1 cellular context compared by ENCODE assay signal in the genomic region with DNA sequence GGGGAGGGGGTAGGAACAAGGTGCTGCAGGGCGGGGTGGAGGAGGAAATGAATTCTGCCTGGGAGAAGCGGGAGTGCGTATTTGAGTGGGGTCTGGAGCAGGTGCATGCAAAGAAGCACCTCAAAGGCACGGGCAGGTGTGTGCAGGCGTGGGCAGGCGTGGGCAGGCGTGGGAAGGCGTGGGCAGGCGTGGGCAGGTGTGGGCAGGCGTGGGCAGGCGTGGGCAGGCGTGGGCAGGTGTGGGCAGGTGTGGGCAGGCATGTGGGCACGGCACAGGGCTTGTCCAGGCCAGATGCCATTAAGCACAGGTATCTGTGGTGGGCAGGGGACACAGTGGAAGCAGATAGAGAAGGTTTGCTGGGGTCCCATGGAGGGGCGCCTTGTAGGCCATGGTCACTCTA.
TF ChIP-seq lines count a peak whose summit lies in the region.

No MANE protein-coding gene starts in this region.

TF ChIP-seq in IMR-90, 13 proteins besides CTCF, POLR2A, EP300 and RAD21 (continued from another document):
- TF ChIP-seq MAFK (IDR thresholded peaks at IDR 0.05; ENCODE audit: low read depth, low read length) (no peak), BHLHE40 (IDR thresholded peaks at IDR 0.05; ENCODE audit: low read depth, low read length) (no peak), MAZ (IDR thresholded peaks at IDR 0.05; ENCODE audit: borderline replicate concordance, low read depth, low read length) (no peak), MXI1 (IDR thresholded peaks at IDR 0.05; ENCODE audit: borderline replicate concordance, low read depth, low read length) (no peak), CEBPB (IDR thresholded peaks at IDR 0.05; ENCODE audit: low read depth, low read length) (no peak)
- TF ChIP-seq, protein P1, sequence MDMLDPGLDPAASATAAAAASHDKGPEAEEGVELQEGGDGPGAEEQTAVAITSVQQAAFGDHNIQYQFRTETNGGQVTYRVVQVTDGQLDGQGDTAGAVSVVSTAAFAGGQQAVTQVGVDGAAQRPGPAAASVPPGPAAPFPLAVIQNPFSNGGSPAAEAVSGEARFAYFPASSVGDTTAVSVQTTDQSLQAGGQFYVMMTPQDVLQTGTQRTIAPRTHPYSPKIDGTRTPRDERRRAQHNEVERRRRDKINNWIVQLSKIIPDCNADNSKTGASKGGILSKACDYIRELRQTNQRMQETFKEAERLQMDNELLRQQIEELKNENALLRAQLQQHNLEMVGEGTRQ (IDR thresholded peaks at IDR 0.05; ENCODE audit: low read depth, low read length): no peak
